Comparison of ENCODE assay signal across 26 cellular contexts in genomic region chr14:58796201-58796600, GRCh38.
DNase-seq lines count a peak whose midpoint lies in the region; ATAC-seq and TF ChIP-seq lines count a peak whose summit lies in the region.
"Had no signal": no experiment of that assay in that cellular context is flagged by ENCODE, and none has a peak within 500 bp of the region (broad histone marks: within the 10 kb centered on the region; RNA-seq: fewer than 3 reads in every experiment).

No MANE protein-coding gene starts in this region.

- 1% methylated on average over 3 of the region's 3 CpGs for WGBS in body of pancreas, 2 donors
- 8 to 11% methylated on average over 3 of the region's 3 CpGs for WGBS in aorta, 2 donors

- H3K27me3 ChIP-seq in body of pancreas = no peaks in the 10 kb centered on the region
- no peaks in the 10 kb centered on the region for H3K27me3 ChIP-seq in neutrophil
- no peaks in the 10 kb centered on the region for H3K27me3 ChIP-seq in aorta (ENCODE audit: control insufficient read depth in 1 of 2, insufficient read depth in 2 of 2, low read length in 1 of 2)
- H3K27me3 ChIP-seq: heart left ventricle, Peyer's patch, SJCRH30, tibial nerve had no signal

- intact Hi-C loops in body of pancreas (cut with DNase I) (no loop called here), aorta (cut with DNase I) (no loop called here)

- H3K4me1 ChIP-seq in body of pancreas (peaks cover 9% of the 10 kb centered on the region), neutrophil (ENCODE audit: control insufficient read depth in 1 of 2, insufficient read depth in 1 of 2, low read depth in 1 of 2, low read length in 1 of 2) (peaks cover 34 to 51% of the 10 kb centered on the region in 2 experiments), aorta (ENCODE audit: control insufficient read depth in 1 of 2, insufficient read depth in 2 of 2, low read length in 2 of 2) (no peaks in the 10 kb centered on the region)
- H3K4me1 ChIP-seq: SJCRH30 had no signal

- TF ChIP-seq CTCF in body of pancreas (IDR thresholded peaks at IDR 0.05) (no peak), neutrophil (IDR thresholded peaks at IDR 0.05) (no peak)

- H3K36me3 ChIP-seq in body of pancreas (replicated peaks in 1 of 2; ENCODE audit: insufficient read depth in 1 of 2, low read depth in 2 of 2) (no peaks in the 10 kb centered on the region), neutrophil (no peaks in the 10 kb centered on the region), aorta (ENCODE audit: control insufficient read depth in 1 of 2, insufficient read depth in 2 of 2, low read length in 1 of 2) (no peaks in the 10 kb centered on the region)
- H3K36me3 ChIP-seq: heart left ventricle, Peyer's patch, SJCRH30, tibial nerve had no signal

- ATAC-seq in GM18909 (IDR thresholded peaks at IDR 0.05; ENCODE audit: poor library complexity, unreplicated experiment) (peak; percentile 27), HG02938 (IDR thresholded peaks at IDR 0.05; ENCODE audit: unreplicated experiment) (peak; percentile 24), body of pancreas (peak; percentile 38), aorta (ENCODE audit: low FRiP score) (no peak)
- ATAC-seq: activated T-cell treated with anti-CD3 and anti-CD28 coated beads, Interleukin-2, amount 50 U/mL, for 4 hours; heart left ventricle; T-cell had no signal

- no peak overlapping the region for H3K4me3 ChIP-seq in body of pancreas
- no peak overlapping the region for H3K4me3 ChIP-seq in neutrophil (ENCODE audit: low read depth in 1 of 2, low read length in 1 of 2)
- H3K4me3 ChIP-seq in aorta (ENCODE audit: low read length in 2 of 2) = no peak overlapping the region
- H3K4me3 ChIP-seq: heart left ventricle, Peyer's patch, SJCRH30, tibial nerve had no signal

- peak overlapping the region in 1 of 4 donors; percentile 42 for H3K27ac ChIP-seq in body of pancreas
- peak overlapping the region; percentile 66 for H3K27ac ChIP-seq in neutrophil
- no peak overlapping the region for H3K27ac ChIP-seq in aorta (ENCODE audit: low read depth in 1 of 2, low read length in 2 of 2)
- H3K27ac ChIP-seq: heart left ventricle, Peyer's patch, SJCRH30, tibial nerve had no signal

- no peaks in the 10 kb centered on the region for H3K9me3 ChIP-seq in body of pancreas
- H3K9me3 ChIP-seq in neutrophil = no peaks in the 10 kb centered on the region
- H3K9me3 ChIP-seq in aorta (ENCODE audit: control insufficient read depth, low read length) = no peaks in the 10 kb centered on the region
- H3K9me3 ChIP-seq: heart left ventricle, Peyer's patch, SJCRH30, tibial nerve had no signal

- no peak for DNase-seq in body of pancreas
- no peak for DNase-seq in activated naive CD4-positive, alpha-beta T cell (lab: John Stamatoyannopoulos, UW)
- DNase-seq in NCI-H1417 treated with DMSO at 0.1 percent for 48 hours (lab: John Stamatoyannopoulos, UW) = no peak
- DNase-seq in aorta = no peak
- DNase-seq in NCI-H226 = no peak
- DNase-seq: activated CD4-positive, alpha-beta T cell treated with anti-CD3 and anti-CD28 coated beads for 1 hour; activated CD8-positive, alpha-beta memory T cell treated with anti-CD3 and anti-CD28 coated beads for 24 hours; activated naive CD4-positive, alpha-beta T cell treated with Interleukin-2 at 50 U/mL for 16 hours; activated T-cell treated with anti-CD3 and anti-CD28 coated beads, Interleukin-2, amount 50 U/mL, for 4 hours; caudate nucleus; CD4-positive, CD25-positive, alpha-beta regulatory T cell; DMS 273 treated with DMSO at 0.1 percent for 48 hours; GDM1; heart left ventricle; NCI-H1092 treated with DMSO at 0.1 percent for 48 hours; NCI-H2081 treated with DMSO at 0.1 percent for 48 hours; NCI-H446 treated with DMSO at 0.1 percent for 48 hours; nucleus accumbens; Peyer's patch; stimulated activated CD4-positive, alpha-beta T cell treated with anti-CD3 and anti-CD28 coated beads, Interleukin-4, amount 100 ng/mL, for 4 hours; T-cell had no signal

- TF ChIP-seq POLR2A in body of pancreas (IDR thresholded peaks at IDR 0.05) = no peak
